ENCODE assay signal across 1 cellular context in the genomic region with DNA sequence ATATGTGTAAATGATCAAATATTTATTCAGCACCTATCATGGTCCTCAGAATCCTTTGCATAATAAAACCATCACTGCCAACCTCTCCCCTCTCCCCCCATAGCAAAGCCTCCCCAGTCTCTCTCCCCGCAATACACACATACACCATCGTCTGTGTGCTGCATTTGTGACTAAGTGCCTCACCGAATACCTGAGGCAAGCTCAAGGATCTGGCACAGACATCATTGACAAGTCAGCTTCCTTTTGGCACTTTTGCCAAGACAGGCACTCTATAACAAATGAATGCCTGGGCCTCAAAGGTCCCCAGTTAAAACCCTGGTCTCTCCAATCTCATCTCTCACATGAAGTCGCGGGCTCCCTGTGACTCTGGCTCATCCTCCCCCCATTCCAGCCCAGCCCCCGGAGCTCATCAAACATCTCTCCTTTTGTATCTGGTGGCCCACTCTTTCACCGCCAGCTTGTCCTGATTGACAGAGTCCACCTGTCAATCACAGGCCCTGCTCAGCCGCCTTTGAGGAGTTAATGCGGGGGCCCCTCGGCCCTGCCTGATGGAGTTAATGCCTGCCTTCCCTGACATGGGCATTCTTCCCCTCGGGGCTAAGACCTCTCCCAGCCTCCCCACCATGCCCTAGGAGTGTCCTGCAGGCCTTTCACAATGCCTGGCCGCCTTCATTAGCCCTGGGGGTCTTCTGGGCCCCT.
A peak's percentile ranks its signal among the peaks of the same experiment; 100 is the strongest.
TF ChIP-seq lines count a peak whose summit lies in the region.

No MANE protein-coding gene starts in this region.

TF ChIP-seq in K562, 482 proteins besides CTCF, POLR2A, EP300 and RAD21:
- TF ChIP-seq CBX1 (IDR thresholded peaks at IDR 0.05; ENCODE audit: low read depth) (no peak), ZNF282 (CRISPR knock-in tag; IDR thresholded peaks at IDR 0.05) (no peak)
- TF ChIP-seq, protein P1, sequence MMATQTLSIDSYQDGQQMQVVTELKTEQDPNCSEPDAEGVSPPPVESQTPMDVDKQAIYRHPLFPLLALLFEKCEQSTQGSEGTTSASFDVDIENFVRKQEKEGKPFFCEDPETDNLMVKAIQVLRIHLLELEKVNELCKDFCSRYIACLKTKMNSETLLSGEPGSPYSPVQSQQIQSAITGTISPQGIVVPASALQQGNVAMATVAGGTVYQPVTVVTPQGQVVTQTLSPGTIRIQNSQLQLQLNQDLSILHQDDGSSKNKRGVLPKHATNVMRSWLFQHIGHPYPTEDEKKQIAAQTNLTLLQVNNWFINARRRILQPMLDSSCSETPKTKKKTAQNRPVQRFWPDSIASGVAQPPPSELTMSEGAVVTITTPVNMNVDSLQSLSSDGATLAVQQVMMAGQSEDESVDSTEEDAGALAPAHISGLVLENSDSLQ (IDR thresholded peaks at IDR 0.05), result peak; percentile 82
